ENCODE assay signal across 24 cellular contexts in the genomic region with DNA sequence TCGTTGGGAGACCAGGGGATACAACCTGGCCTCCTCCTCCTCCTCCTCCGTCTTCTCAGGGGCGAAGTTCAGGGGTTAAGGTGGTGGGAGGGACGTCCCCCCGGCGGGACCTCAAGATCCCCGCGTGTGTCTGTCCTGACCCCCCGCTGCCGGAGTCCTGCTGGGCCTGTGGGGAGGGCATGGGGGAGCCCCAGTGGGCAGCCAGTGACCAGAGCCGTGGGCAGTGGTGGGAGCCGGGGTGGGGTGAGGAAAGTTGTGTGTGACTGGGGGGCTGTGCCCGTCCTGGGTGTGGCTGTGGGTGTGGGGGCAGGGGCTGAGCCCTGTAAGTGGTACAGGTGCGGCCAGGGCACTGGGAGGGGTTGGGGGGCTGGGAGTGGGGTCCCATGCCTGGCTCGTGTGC.
"Had no signal": no experiment of that assay in that cellular context is flagged by ENCODE, and none has a peak within 500 bp of the region (broad histone marks: within the 10 kb centered on the region; RNA-seq: fewer than 3 reads in every experiment).

No MANE protein-coding gene starts in this region.

- H3K27ac ChIP-seq: hepatocyte, left ventricle myocardium inferior, pancreas, prostate gland, sigmoid colon, spleen, uterus had no signal

- H3K27ac Mint-ChIP-seq: mesothelial cell of epicardium; natural killer cell; stimulated activated effector memory CD8-positive, alpha-beta T cell treated with anti-CD3 and anti-CD28 coated beads, Interleukin-12 subunit alpha, Interleukin-12 subunit beta, amount 100 ng/mL, for 72 hours; stimulated activated naive CD8-positive, alpha-beta T cell treated with anti-CD3 and anti-CD28 coated beads, Interleukin-15, amount 100 ng/mL, for 72 hours; type B pancreatic cell had no signal

- ATAC-seq: natural killer cell; pancreas; right cardiac atrium; stimulated activated effector memory CD8-positive, alpha-beta T cell treated with anti-CD3 and anti-CD28 coated beads, Interleukin-12 subunit alpha, Interleukin-12 subunit beta, amount 100 ng/mL, for 72 hours; stimulated activated naive CD8-positive, alpha-beta T cell treated with anti-CD3 and anti-CD28 coated beads, Interleukin-15, amount 100 ng/mL, for 72 hours had no signal

- H3K4me3 ChIP-seq: hepatocyte, left ventricle myocardium inferior, lung, pancreas, prostate gland, sigmoid colon, spleen, tibial nerve, uterus had no signal

- FAIRE-seq: pancreas, small intestine had no signal

- H2AFZ ChIP-seq: hepatocyte had no signal

- H3K36me3 ChIP-seq: left ventricle myocardium inferior, pancreas, prostate gland, uterus had no signal

- H3K4me3 Mint-ChIP-seq: natural killer cell; stimulated activated effector memory CD8-positive, alpha-beta T cell treated with anti-CD3 and anti-CD28 coated beads, Interleukin-12 subunit alpha, Interleukin-12 subunit beta, amount 100 ng/mL, for 72 hours; stimulated activated naive CD8-positive, alpha-beta T cell treated with anti-CD3 and anti-CD28 coated beads, Interleukin-15, amount 100 ng/mL, for 72 hours had no signal

- H3K9me3 Mint-ChIP-seq: mesothelial cell of epicardium; naive B cell; natural killer cell; neural crest cell; stimulated activated effector memory CD8-positive, alpha-beta T cell treated with anti-CD3 and anti-CD28 coated beads, Interleukin-12 subunit alpha, Interleukin-12 subunit beta, amount 100 ng/mL, for 72 hours; stimulated activated naive CD8-positive, alpha-beta T cell treated with anti-CD3 and anti-CD28 coated beads, Interleukin-15, amount 100 ng/mL, for 72 hours; type B pancreatic cell had no signal

- DNase-seq: islet precursor cell; left ventricle myocardium inferior; mesendoderm; naive B cell; natural killer cell; pancreas; posterior cingulate gyrus; retina; sigmoid colon; small intestine; spleen; stimulated activated CD4-positive, alpha-beta T cell treated with anti-CD3 and anti-CD28 coated beads, Interleukin-4, amount 100 ng/mL, for 24 hours; stimulated activated naive CD4-positive, alpha-beta T cell; stimulated activated naive CD8-positive, alpha-beta T cell treated with anti-CD3 and anti-CD28 coated beads, Interleukin-15, amount 100 ng/mL, for 72 hours; uterus had no signal

- H3K36me3 Mint-ChIP-seq: mesothelial cell of epicardium; naive B cell; natural killer cell; stimulated activated effector memory CD8-positive, alpha-beta T cell treated with anti-CD3 and anti-CD28 coated beads, Interleukin-12 subunit alpha, Interleukin-12 subunit beta, amount 100 ng/mL, for 72 hours; type B pancreatic cell had no signal

- H3K27me3 ChIP-seq: pancreas, uterus had no signal

- H3K9me3 ChIP-seq: left ventricle myocardium inferior, pancreas, prostate gland, sigmoid colon, spleen, tibial nerve, uterus had no signal

- H3K79me2 ChIP-seq: hepatocyte had no signal

- H3K4me2 ChIP-seq: hepatocyte had no signal
